8 cellular contexts compared by ENCODE assay signal in the genomic region with DNA sequence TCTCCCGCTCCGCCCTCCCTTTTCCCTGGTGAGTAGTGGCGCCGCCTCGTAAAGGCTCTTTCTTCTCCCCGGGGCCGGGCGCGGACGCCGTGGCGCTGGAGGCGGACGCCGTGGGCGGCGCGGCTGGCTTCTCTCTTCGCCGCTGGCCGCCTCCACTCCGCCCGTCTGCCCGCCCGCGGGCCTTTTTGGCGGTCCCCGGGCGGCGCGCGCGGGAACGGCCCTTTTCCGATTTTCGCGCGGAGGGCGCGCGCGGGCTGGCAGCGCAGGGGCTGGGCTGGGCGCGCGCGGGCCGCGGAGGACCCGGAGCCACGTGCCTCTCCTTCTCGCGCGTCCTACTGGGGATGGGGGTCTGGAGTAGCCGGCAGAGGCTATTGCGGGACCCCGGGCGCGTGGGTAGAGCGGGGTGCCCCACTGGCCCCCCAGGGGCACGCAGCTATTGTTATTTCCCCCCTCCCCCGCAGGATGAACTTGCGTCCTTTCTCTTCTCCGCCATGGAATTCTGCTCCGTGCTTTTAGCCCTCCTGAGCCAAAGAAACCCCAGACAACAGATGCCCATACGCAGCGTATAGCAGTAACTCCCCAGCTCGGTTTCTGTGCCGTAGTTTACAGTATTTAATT. TPM values are rescaled to one million over a fixed set of nuclear protein-coding genes. Genes with fewer than 3 reads are reported as not detected.
DNase-seq lines count a peak whose midpoint lies in the region; ATAC-seq and TF ChIP-seq lines count a peak whose summit lies in the region.

No MANE protein-coding gene starts in this region.

- peaks cover 65% of the 10 kb centered on the region for H3K79me2 ChIP-seq in Loucy (ENCODE audit: insufficient read depth, low read length)

- H3K9me3 Mint-ChIP-seq in activated CD8-positive, alpha-beta T cell treated with anti-CD3 and anti-CD28 coated beads for 36 hours, result no peaks in the 10 kb centered on the region
- H3K9me3 Mint-ChIP-seq in osteocyte (ENCODE audit: unreplicated experiment), result no peaks in the 10 kb centered on the region

- H3K4me3 ChIP-seq in Loucy (ENCODE audit: low read length, poor library complexity, severe bottlenecking) (peak overlapping the region; percentile 79), fibroblast of mammary gland (ENCODE audit: control insufficient read depth, low read depth, low read length) (peak overlapping the region; percentile 98)

- H3K4me3 Mint-ChIP-seq in activated CD8-positive, alpha-beta T cell treated with anti-CD3 and anti-CD28 coated beads for 36 hours, result peak overlapping the region; percentile 95
- peak overlapping the region; percentile 92 for H3K4me3 Mint-ChIP-seq in osteocyte (ENCODE audit: unreplicated experiment)

- H3K4me2 ChIP-seq in Loucy (ENCODE audit: low read depth, low read length, poor library complexity, severe bottlenecking), result peak overlapping the region; percentile 94

- H3K27ac Mint-ChIP-seq in activated CD8-positive, alpha-beta T cell treated with anti-CD3 and anti-CD28 coated beads for 36 hours, result peak overlapping the region; percentile 88
- H3K27ac Mint-ChIP-seq in osteocyte (ENCODE audit: unreplicated experiment), result peak overlapping the region; percentile 83

- H2AFZ ChIP-seq in Loucy (ENCODE audit: low read length), result peak overlapping the region; percentile 82

- CTCF ChIA-PET in activated CD8-positive, alpha-beta T cell treated with anti-CD3 and anti-CD28 coated beads for 36 hours (lab: Charles Lee), result interaction anchor here (0.8 to 6.3 kb wide), 7 partner anchors 12 to 166 kb away, joined by 3 to 83 read pairs (median 7); no protein-coding TSS in a partner anchor

- H3F3A ChIP-seq in Loucy (ENCODE audit: low read depth), result no peaks in the 10 kb centered on the region

- peak; percentile 38 for DNase-seq in ELR (ENCODE audit: low read depth)
- DNase-seq in activated CD8-positive, alpha-beta T cell treated with anti-CD3 and anti-CD28 coated beads for 36 hours, result peak; percentile 45
- no peak for DNase-seq in fibroblast of mammary gland (ENCODE audit: low read depth)
- DNase-seq in osteocyte (ENCODE audit: extremely low spot score, unreplicated experiment), result no peak
- no peak for DNase-seq in NCI-H226
- DNase-seq in MV-4-11 (lab: John Stamatoyannopoulos, UW), result no peak

- H3K27me3 Mint-ChIP-seq in activated CD8-positive, alpha-beta T cell treated with anti-CD3 and anti-CD28 coated beads for 36 hours, result no peaks in the 10 kb centered on the region
- H3K27me3 Mint-ChIP-seq in osteocyte (ENCODE audit: unreplicated experiment), result no peaks in the 10 kb centered on the region

- peak overlapping the region; percentile 94 for H3K9ac ChIP-seq in Loucy (ENCODE audit: low read depth, low read length, poor library complexity, severe bottlenecking)

- intact Hi-C loops in activated CD8-positive, alpha-beta T cell treated with anti-CD3 and anti-CD28 coated beads for 36 hours (cut with micrococcal nuclease), result no loop called here

- H3K9me3 ChIP-seq in Loucy (ENCODE audit: insufficient read depth, low read depth, low read length), result no peaks in the 10 kb centered on the region

- POLR2A ChIA-PET in activated CD8-positive, alpha-beta T cell treated with anti-CD3 and anti-CD28 coated beads for 36 hours (lab: Charles Lee), result interaction anchor here (0.5 to 5.0 kb wide), 16 partner anchors 10 to 526 kb away, joined by 3 to 68 read pairs (median 6); partner anchors contain the start of gene CHCHD5

- no peak for TF ChIP-seq CTCF in Loucy (conservative IDR thresholded peaks at IDR 0.05; ENCODE audit: low read length)
- no peak for TF ChIP-seq CTCF in activated CD8-positive, alpha-beta T cell treated with anti-CD3 and anti-CD28 coated beads for 36 hours (IDR thresholded peaks at IDR 0.05)
- no peak for TF ChIP-seq CTCF in fibroblast of mammary gland (conservative IDR thresholded peaks at IDR 0.05; ENCODE audit: control insufficient read depth, insufficient read depth, low read depth, low read length)
- no peak for TF ChIP-seq CTCF in osteocyte (IDR thresholded peaks at IDR 0.05)

- peaks cover 46% of the 10 kb centered on the region for H4K20me1 ChIP-seq in Loucy (ENCODE audit: insufficient read depth, low read length, poor library complexity, severe bottlenecking)

- H3K36me3 Mint-ChIP-seq in activated CD8-positive, alpha-beta T cell treated with anti-CD3 and anti-CD28 coated beads for 36 hours (ENCODE audit: low read depth), result peaks cover 40% of the 10 kb centered on the region
- peaks cover 36% of the 10 kb centered on the region for H3K36me3 Mint-ChIP-seq in osteocyte (ENCODE audit: unreplicated experiment)

- H3K9me2 ChIP-seq in Loucy (replicated peaks; ENCODE audit: low read depth, low read length), result no peaks in the 10 kb centered on the region

- H3K4me1 Mint-ChIP-seq in activated CD8-positive, alpha-beta T cell treated with anti-CD3 and anti-CD28 coated beads for 36 hours (ENCODE audit: low read depth), result peaks cover 55% of the 10 kb centered on the region
- peaks cover 57% of the 10 kb centered on the region for H3K4me1 Mint-ChIP-seq in osteocyte (ENCODE audit: unreplicated experiment)

- no peaks in the 10 kb centered on the region for H3K27me3 ChIP-seq in Loucy (ENCODE audit: insufficient read depth, low read length, poor library complexity, severe bottlenecking)

- H3K4me1 ChIP-seq in Loucy (ENCODE audit: insufficient read depth, low read length, poor library complexity, severe bottlenecking), result peaks cover 56% of the 10 kb centered on the region

- H3K36me3 ChIP-seq in Loucy (ENCODE audit: insufficient read depth, low read length), result peaks cover 36% of the 10 kb centered on the region

- peak; percentile 22 for ATAC-seq in GM21619 (IDR thresholded peaks at IDR 0.05; ENCODE audit: unreplicated experiment)
- peak; percentile 9 for ATAC-seq in activated CD8-positive, alpha-beta T cell treated with anti-CD3 and anti-CD28 coated beads for 36 hours

RNA-seq across cellular contexts. Expression of gene SLC20A1, which starts 0.5 kb away (rescaled TPM):
- 10 to 100 TPM; 52.7 to 52.8 TPM for total RNA-seq in activated CD8-positive, alpha-beta T cell treated with anti-CD3 and anti-CD28 coated beads for 36 hours
- total RNA-seq in osteocyte, result 77.6 and 80.4 TPM in 2 replicates

Comparison
In these comparisons a context has a peak if more than half of its experiments do, and no peak if none do; other contexts are left out.
1. DNase-seq: peak in ELR (single experiment) and activated CD8-positive, alpha-beta T cell treated with anti-CD3 and anti-CD28 coated beads for 36 hours (single experiment); none in fibroblast of mammary gland (single experiment), osteocyte (single experiment), NCI-H226 (single experiment) and MV-4-11 (single experiment).